In the genomic region with DNA sequence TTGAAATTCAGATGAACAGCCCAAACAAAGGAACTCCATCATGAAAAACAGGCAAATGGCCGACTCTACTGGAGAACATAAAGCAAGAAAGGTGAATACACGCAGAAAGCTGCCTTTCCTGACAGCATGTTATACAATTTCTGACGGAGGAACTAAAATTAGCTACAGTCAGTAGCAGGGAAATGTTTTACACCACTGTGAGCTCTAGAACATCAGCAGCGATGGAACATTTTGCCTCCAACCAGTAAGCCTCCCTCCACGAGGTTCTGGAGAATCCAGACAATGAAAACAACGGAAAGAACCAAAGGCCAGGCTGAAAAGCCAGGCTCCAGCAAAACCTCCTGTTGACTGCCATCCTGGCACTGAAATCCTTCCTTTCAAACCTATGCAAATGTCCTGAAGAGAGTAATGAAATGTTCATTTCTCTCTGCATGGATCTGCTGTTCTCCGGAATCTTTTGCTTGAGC, we compare ENCODE assay signal across 11 cellular contexts.
DNase-seq lines count a peak whose midpoint lies in the region; ATAC-seq and TF ChIP-seq lines count a peak whose summit lies in the region.
"Had no signal": no experiment of that assay in that cellular context is flagged by ENCODE, and none has a peak within 500 bp of the region (broad histone marks: within the 10 kb centered on the region; RNA-seq: fewer than 3 reads in every experiment).

No MANE protein-coding gene starts in this region.

- peak overlapping the region; percentile 99 for H3K27ac ChIP-seq in Karpas-422 (ENCODE audit: low read length)
- peak overlapping the region; percentile 19 to 55 for H3K27ac ChIP-seq in lung (ENCODE audit: low read depth in 1 of 2, low read length in 1 of 2)

- H3K9me2 ChIP-seq in Karpas-422 (replicated peaks; ENCODE audit: insufficient read depth, low read length), result no peaks in the 10 kb centered on the region

- no TSS peak for BruUV-seq in Calu3 (replicated peaks; lab: Mats Ljungman, UMichigan)

- peaks cover 62% of the 10 kb centered on the region for H3K4me1 ChIP-seq in Karpas-422 (ENCODE audit: low read length)
- peaks cover 7 to 8% of the 10 kb centered on the region in 2 donors for H3K4me1 ChIP-seq in lung (ENCODE audit: control insufficient read depth in 2 of 2, insufficient read depth in 2 of 2, low read length in 2 of 2)

- no peak overlapping the region for H2AFZ ChIP-seq in Karpas-422 (ENCODE audit: low read length)

- no peak overlapping the region for H3K27ac Mint-ChIP-seq in Calu3 (ENCODE audit: unreplicated experiment)
- no peak overlapping the region for H3K27ac Mint-ChIP-seq in T-helper 2 cell treated with Interferon-gamma antibody and Interleukin-4, amounts not matched to agents 5 μg/mL and 100 μg/mL, for 36 hours
- H3K27ac Mint-ChIP-seq: CD4-positive, CD25-positive, alpha-beta regulatory T cell had no signal

- no peak overlapping the region for H3K4me3 Mint-ChIP-seq in Calu3 (ENCODE audit: low read depth, unreplicated experiment)
- no peak overlapping the region for H3K4me3 Mint-ChIP-seq in T-helper 2 cell treated with Interferon-gamma antibody and Interleukin-4, amounts not matched to agents 5 μg/mL and 100 μg/mL, for 36 hours
- H3K4me3 Mint-ChIP-seq: CD4-positive, CD25-positive, alpha-beta regulatory T cell had no signal

- H3K9me3 Mint-ChIP-seq in Calu3 (ENCODE audit: low read depth, unreplicated experiment), result no peaks in the 10 kb centered on the region
- no peaks in the 10 kb centered on the region for H3K9me3 Mint-ChIP-seq in T-helper 2 cell treated with Interferon-gamma antibody and Interleukin-4, amounts not matched to agents 5 μg/mL and 100 μg/mL, for 36 hours
- H3K9me3 Mint-ChIP-seq: CD4-positive, CD25-positive, alpha-beta regulatory T cell had no signal

- no peaks in the 10 kb centered on the region for H4K20me1 ChIP-seq in Karpas-422 (ENCODE audit: insufficient read depth, low read depth, low read length)

- TF ChIP-seq CTCF in GM12865 (IDR thresholded peaks at IDR 0.05; ENCODE audit: insufficient read depth, low read depth, low read length, missing control alignments) (no peak), lung (IDR thresholded peaks at IDR 0.05; ENCODE audit: control extremely low read depth, extremely low read depth) (no peak), Calu3 (IDR thresholded peaks at IDR 0.05; ENCODE audit: unreplicated experiment) (no peak)

- CTCF ChIA-PET in Calu3 (lab: Charles Lee), result no interaction called here

- no peaks in the 10 kb centered on the region for H3K27me3 Mint-ChIP-seq in Calu3 (ENCODE audit: unreplicated experiment)
- no peaks in the 10 kb centered on the region for H3K27me3 Mint-ChIP-seq in T-helper 2 cell treated with Interferon-gamma antibody and Interleukin-4, amounts not matched to agents 5 μg/mL and 100 μg/mL, for 36 hours (ENCODE audit: low read depth)
- H3K27me3 Mint-ChIP-seq: CD4-positive, CD25-positive, alpha-beta regulatory T cell had no signal

- H3K4me2 ChIP-seq in Karpas-422 (ENCODE audit: low read depth, low read length, poor library complexity, severe bottlenecking), result peak overlapping the region; percentile 71

- DNase-seq in GM12865 (ENCODE audit: low read depth) (peak; percentile 37), Karpas-422 (peak; percentile 73), lung (ENCODE audit: low spot score) (no peak), Calu3 (no peak), NCI-H82 treated with DMSO at 0.1 percent for 48 hours (lab: John Stamatoyannopoulos, UW; ENCODE audit: unreplicated experiment) (no peak), NCI-H2227 treated with DMSO at 0.1 percent for 48 hours (lab: John Stamatoyannopoulos, UW) (no peak)
- no peak for DNase-seq in T-helper 2 cell treated with Interferon-gamma antibody and Interleukin-4, amounts not matched to agents 5 μg/mL and 100 μg/mL, for 36 hours (ENCODE audit: low spot score)
- DNase-seq: activated naive CD4-positive, alpha-beta T cell treated with Interleukin-2 at 50 U/mL for 16 hours; CD4-positive, CD25-positive, alpha-beta regulatory T cell; NCI-H226 had no signal

- H3K27me3 ChIP-seq in Karpas-422 (ENCODE audit: low read length), result no peaks in the 10 kb centered on the region
- H3K27me3 ChIP-seq in lung (ENCODE audit: control insufficient read depth, insufficient read depth), result no peaks in the 10 kb centered on the region

- no peaks in the 10 kb centered on the region for H3K79me2 ChIP-seq in Karpas-422 (ENCODE audit: low read length)

- intact Hi-C loops in Calu3 (cut with micrococcal nuclease; ENCODE audit: unreplicated experiment), result no loop called here

- H3K9me3 ChIP-seq in Karpas-422 (ENCODE audit: low read length), result no peaks in the 10 kb centered on the region
- H3K9me3 ChIP-seq in lung (ENCODE audit: control insufficient read depth in 2 of 2, insufficient read depth in 1 of 2, low read length in 1 of 2), result no peaks in the 10 kb centered on the region

- 69 to 85% methylated on average over 7 of the region's 7 CpGs for WGBS in lung, 2 donors

- H3K9ac ChIP-seq in Karpas-422 (ENCODE audit: low read length), result peak overlapping the region; percentile 67

- H3K36me3 ChIP-seq in Karpas-422 (ENCODE audit: insufficient read depth, low read length) (peaks cover 8% of the 10 kb centered on the region; the same call in 1 of the 2 replicates), lung (ENCODE audit: control insufficient read depth in 2 of 2, insufficient read depth in 2 of 2, low read length in 2 of 2) (peaks cover 0 to 43% of the 10 kb centered on the region in 2 donors)

- peaks cover 18% of the 10 kb centered on the region for H3K36me3 Mint-ChIP-seq in Calu3 (ENCODE audit: insufficient read depth, unreplicated experiment)
- H3K36me3 Mint-ChIP-seq in T-helper 2 cell treated with Interferon-gamma antibody and Interleukin-4, amounts not matched to agents 5 μg/mL and 100 μg/mL, for 36 hours (ENCODE audit: low read depth), result peaks cover 77% of the 10 kb centered on the region

- ATAC-seq in GM21576 (IDR thresholded peaks at IDR 0.05; ENCODE audit: unreplicated experiment) (peak; percentile 3), lung (ENCODE audit: insufficient read depth, low FRiP score) (no peak)

- H3K4me1 Mint-ChIP-seq in Calu3 (ENCODE audit: low read depth, unreplicated experiment), result no peaks in the 10 kb centered on the region
- peaks cover 25% of the 10 kb centered on the region for H3K4me1 Mint-ChIP-seq in T-helper 2 cell treated with Interferon-gamma antibody and Interleukin-4, amounts not matched to agents 5 μg/mL and 100 μg/mL, for 36 hours (ENCODE audit: low read depth)

- H3K4me3 ChIP-seq in GM12865 (ENCODE audit: low read depth, low read length) (peak overlapping the region; percentile 32), Karpas-422 (ENCODE audit: low read length) (peak overlapping the region; percentile 42), lung (no peak overlapping the region)

Comparison
In these comparisons a context has a peak if more than half of its experiments do, and no peak if none do; other contexts are left out.
1. DNase-seq: peak in GM12865 (single experiment) and Karpas-422 (single experiment); none in lung (single experiment), Calu3 (single experiment), T-helper 2 cell treated with Interferon-gamma antibody and Interleukin-4, amounts not matched to agents 5 μg/mL and 100 μg/mL, for 36 hours (single experiment), NCI-H82 treated with DMSO at 0.1 percent for 48 hours (single experiment) and NCI-H2227 treated with DMSO at 0.1 percent for 48 hours (single experiment).